1 cellular context compared by ENCODE assay signal in the genomic region with DNA sequence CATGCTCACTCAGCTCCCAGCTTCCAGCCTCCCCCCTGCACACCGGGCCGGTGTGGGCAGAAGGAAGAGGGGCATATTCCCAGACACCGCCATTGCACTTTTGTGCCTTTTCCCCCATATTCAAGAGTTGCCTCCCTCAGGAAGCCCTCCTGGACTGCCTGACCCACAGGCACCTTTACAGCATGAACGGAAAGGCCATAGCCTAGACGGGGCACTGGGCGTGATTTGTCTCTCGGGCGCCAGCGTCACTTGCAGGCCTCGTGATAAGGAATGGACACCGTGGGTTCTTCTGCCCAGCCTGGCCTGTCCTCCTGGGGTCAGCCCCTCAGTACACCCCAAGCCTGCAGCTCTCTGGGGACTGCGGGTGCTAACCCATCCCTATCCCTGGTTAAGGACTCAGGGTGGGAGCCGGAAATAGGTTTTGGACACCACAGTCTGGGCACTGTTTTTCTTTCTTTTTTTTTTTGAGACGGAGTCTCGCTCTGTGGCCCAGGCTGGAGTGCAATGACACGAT.
TF ChIP-seq lines count a peak whose summit lies in the region.

No MANE protein-coding gene starts in this region.

TF ChIP-seq in HepG2, 621 proteins besides CTCF, POLR2A, EP300 and RAD21 (continued from another document and continues in another):
- TF ChIP-seq ZFP36 (IDR thresholded peaks at IDR 0.05; ENCODE audit: borderline replicate concordance, low read depth, low read length, partially characterized antibody) (peak; percentile 99), CHD4 (IDR thresholded peaks at IDR 0.05; ENCODE audit: borderline replicate concordance, low read length) (0 out of 2 replicates have a peak, but pooled peaks have one; percentile 70), ZNF589 (CRISPR knock-in tag; conservative IDR thresholded peaks at IDR 0.05) (peak; percentile 33), ZMYM2 (CRISPR knock-in tag; IDR thresholded peaks at IDR 0.05) (0 out of 2 replicates have a peak, but pooled peaks have one; percentile 29), ASH2L (IDR thresholded peaks at IDR 0.05; ENCODE audit: insufficient read length, low read depth, low read length) (peak; percentile 22), GZF1 (CRISPR knock-in tag; IDR thresholded peaks at IDR 0.05) (0 out of 2 replicates have a peak, but pooled peaks have one; percentile 37), KMT2B (CRISPR knock-in tag; IDR thresholded peaks at IDR 0.05) (0 out of 2 replicates have a peak, but pooled peaks have one; percentile 17), ZNF891 (CRISPR knock-in tag; IDR thresholded peaks at IDR 0.05) (no peak), ZMYM3 (CRISPR knock-in tag; IDR thresholded peaks at IDR 0.05) (peak; percentile 99), ISL2 (CRISPR knock-in tag; IDR thresholded peaks at IDR 0.05) (0 out of 2 replicates have a peak, but pooled peaks have one; percentile 8), ZNF788 (CRISPR knock-in tag; IDR thresholded peaks at IDR 0.05; ENCODE audit: borderline replicate concordance) (0 out of 2 replicates have a peak, but pooled peaks have one; percentile 1), PHF21A (CRISPR knock-in tag; IDR thresholded peaks at IDR 0.05) (peak; percentile 2; the same call in 1 of the 2 replicates), ADNP (CRISPR knock-in tag; IDR thresholded peaks at IDR 0.05) (peak; percentile 65; the same call in 1 of the 2 replicates), ZNF556 (CRISPR knock-in tag; IDR thresholded peaks at IDR 0.05; ENCODE audit: borderline replicate concordance) (0 out of 2 replicates have a peak, but pooled peaks have one; percentile 64), ZNF883 (CRISPR knock-in tag; IDR thresholded peaks at IDR 0.05; ENCODE audit: not compliant biosample characterization) (no peak), ZNF724P (CRISPR knock-in tag; IDR thresholded peaks at IDR 0.05; ENCODE audit: borderline replicate concordance) (0 out of 2 replicates have a peak, but pooled peaks have one; percentile 1), NAIF1 (CRISPR knock-in tag; IDR thresholded peaks at IDR 0.05; ENCODE audit: borderline replicate concordance) (0 out of 2 replicates have a peak, but pooled peaks have one; percentile 3), GPN1 (CRISPR knock-in tag; IDR thresholded peaks at IDR 0.05; ENCODE audit: borderline replicate concordance) (no peak), SOX13 (IDR thresholded peaks at IDR 0.05) (no peak), SOX13 (CRISPR knock-in tag; conservative IDR thresholded peaks at IDR 0.05 in 1 of 2, IDR thresholded peaks at IDR 0.05 in 1 of 2) (0 out of 4 replicates have a peak, but pooled peaks of 1 of the 2 experiments have one; percentile 9), YY1 (IDR thresholded peaks at IDR 0.05; ENCODE audit: insufficient read depth, insufficient replicate concordance, low read depth, low read length) (peak; percentile 25), PPARG (CRISPR knock-in tag; conservative IDR thresholded peaks at IDR 0.05) (peak; percentile 44), ZNF772 (CRISPR knock-in tag; IDR thresholded peaks at IDR 0.05) (peak; percentile 41), MTA1 (CRISPR knock-in tag; IDR thresholded peaks at IDR 0.05; ENCODE audit: borderline replicate concordance) (0 out of 2 replicates have a peak, but pooled peaks have one; percentile 38), MBD4 (IDR thresholded peaks at IDR 0.05; ENCODE audit: borderline replicate concordance, low read length) (no peak), ZNF546 (CRISPR knock-in tag; conservative IDR thresholded peaks at IDR 0.05) (0 out of 2 replicates have a peak, but pooled peaks have one; percentile 57), ARHGAP35 (CRISPR knock-in tag; IDR thresholded peaks at IDR 0.05; ENCODE audit: borderline replicate concordance) (no peak), ZNF331 (CRISPR knock-in tag; IDR thresholded peaks at IDR 0.05) (peak; percentile 8; the same call in 1 of the 2 replicates), MXD4 (CRISPR knock-in tag; IDR thresholded peaks at IDR 0.05) (no peak), MAF1 (CRISPR knock-in tag; IDR thresholded peaks at IDR 0.05; ENCODE audit: borderline replicate concordance) (0 out of 2 replicates have a peak, but pooled peaks have one; percentile 23), ZFP90 (CRISPR knock-in tag; IDR thresholded peaks at IDR 0.05; ENCODE audit: borderline replicate concordance) (0 out of 2 replicates have a peak, but pooled peaks have one; percentile 1), NONO (IDR thresholded peaks at IDR 0.05) (no peak), NONO (CRISPR knock-in tag; conservative IDR thresholded peaks at IDR 0.05) (peak; percentile 34; the same call in 1 of the 2 replicates), ZNF317 (CRISPR knock-in tag; IDR thresholded peaks at IDR 0.05) (no peak), ZNF34 (CRISPR knock-in tag; IDR thresholded peaks at IDR 0.05; ENCODE audit: borderline replicate concordance) (0 out of 2 replicates have a peak, but pooled peaks have one; percentile 58), ZNF121 (CRISPR knock-in tag; IDR thresholded peaks at IDR 0.05) (0 out of 2 replicates have a peak, but pooled peaks have one; percentile 48), ZNF432 (CRISPR knock-in tag; IDR thresholded peaks at IDR 0.05; ENCODE audit: borderline replicate concordance) (no peak), DNMT3B (CRISPR knock-in tag; conservative IDR thresholded peaks at IDR 0.05) (no peak), CENPT (CRISPR knock-in tag; IDR thresholded peaks at IDR 0.05; ENCODE audit: low read depth) (0 out of 2 replicates have a peak, but pooled peaks have one; percentile 23), ZNF780A (CRISPR knock-in tag; IDR thresholded peaks at IDR 0.05) (0 out of 2 replicates have a peak, but pooled peaks have one; percentile 19), HDAC2 (CRISPR knock-in tag; IDR thresholded peaks at IDR 0.05) (peak; percentile 65; the same call in 1 of the 2 replicates), GMEB2 (CRISPR knock-in tag; IDR thresholded peaks at IDR 0.05; ENCODE audit: low read depth) (0 out of 2 replicates have a peak, but pooled peaks have one; percentile 24), GATAD2A (CRISPR knock-in tag; IDR thresholded peaks at IDR 0.05) (0 out of 2 replicates have a peak, but pooled peaks have one; percentile 6), ELF1 (CRISPR knock-in tag; IDR thresholded peaks at IDR 0.05) (peak; percentile 3; the same call in 1 of the 2 replicates), ZNF512 (CRISPR knock-in tag; IDR thresholded peaks at IDR 0.05) (no peak), GATAD1 (CRISPR knock-in tag; IDR thresholded peaks at IDR 0.05) (0 out of 2 replicates have a peak, but pooled peaks have one; percentile 6), ZNF430 (CRISPR knock-in tag; IDR thresholded peaks at IDR 0.05) (peak; percentile 46; the same call in 1 of the 2 replicates), AGO2 (optimal IDR thresholded peaks at IDR 0.05; ENCODE audit: low read depth, low read length) (peak; percentile 66), RNF219 (CRISPR knock-in tag; IDR thresholded peaks at IDR 0.05) (no peak), PCBP2 (optimal IDR thresholded peaks at IDR 0.05; ENCODE audit: low read depth, low read length, poor library complexity, severe bottlenecking) (no peak), E2F5 (CRISPR knock-in tag; conservative IDR thresholded peaks at IDR 0.05) (no peak), MZF1 (CRISPR knock-in tag; IDR thresholded peaks at IDR 0.05; ENCODE audit: borderline replicate concordance) (0 out of 2 replicates have a peak, but pooled peaks have one; percentile 45), SRSF9 (IDR thresholded peaks at IDR 0.05; ENCODE audit: borderline replicate concordance, insufficient read depth, low read depth, low read length, poor library complexity, severe bottlenecking) (no peak)
- TF ChIP-seq, protein P1, sequence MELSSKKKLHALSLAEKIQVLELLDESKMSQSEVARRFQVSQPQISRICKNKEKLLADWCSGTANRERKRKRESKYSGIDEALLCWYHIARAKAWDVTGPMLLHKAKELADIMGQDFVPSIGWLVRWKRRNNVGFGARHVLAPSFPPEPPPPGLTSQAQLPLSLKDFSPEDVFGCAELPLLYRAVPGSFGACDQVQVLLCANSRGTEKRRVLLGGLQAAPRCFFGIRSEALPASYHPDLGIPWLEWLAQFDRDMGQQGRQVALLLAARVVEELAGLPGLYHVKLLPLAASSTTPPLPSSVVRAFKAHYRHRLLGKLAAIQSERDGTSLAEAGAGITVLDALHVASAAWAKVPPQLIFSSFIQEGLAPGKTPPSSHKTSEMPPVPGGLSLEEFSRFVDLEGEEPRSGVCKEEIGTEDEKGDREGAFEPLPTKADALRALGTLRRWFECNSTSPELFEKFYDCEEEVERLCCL (CRISPR knock-in tag; IDR thresholded peaks at IDR 0.05; ENCODE audit: borderline replicate concordance) = 0 out of 2 replicates have a peak, but pooled peaks have one; percentile 37
- TF ChIP-seq, protein P2, sequence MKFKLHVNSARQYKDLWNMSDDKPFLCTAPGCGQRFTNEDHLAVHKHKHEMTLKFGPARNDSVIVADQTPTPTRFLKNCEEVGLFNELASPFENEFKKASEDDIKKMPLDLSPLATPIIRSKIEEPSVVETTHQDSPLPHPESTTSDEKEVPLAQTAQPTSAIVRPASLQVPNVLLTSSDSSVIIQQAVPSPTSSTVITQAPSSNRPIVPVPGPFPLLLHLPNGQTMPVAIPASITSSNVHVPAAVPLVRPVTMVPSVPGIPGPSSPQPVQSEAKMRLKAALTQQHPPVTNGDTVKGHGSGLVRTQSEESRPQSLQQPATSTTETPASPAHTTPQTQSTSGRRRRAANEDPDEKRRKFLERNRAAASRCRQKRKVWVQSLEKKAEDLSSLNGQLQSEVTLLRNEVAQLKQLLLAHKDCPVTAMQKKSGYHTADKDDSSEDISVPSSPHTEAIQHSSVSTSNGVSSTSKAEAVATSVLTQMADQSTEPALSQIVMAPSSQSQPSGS (CRISPR knock-in tag; IDR thresholded peaks at IDR 0.05) = 0 out of 2 replicates have a peak, but pooled peaks have one; percentile 16
- TF ChIP-seq, protein P3, sequence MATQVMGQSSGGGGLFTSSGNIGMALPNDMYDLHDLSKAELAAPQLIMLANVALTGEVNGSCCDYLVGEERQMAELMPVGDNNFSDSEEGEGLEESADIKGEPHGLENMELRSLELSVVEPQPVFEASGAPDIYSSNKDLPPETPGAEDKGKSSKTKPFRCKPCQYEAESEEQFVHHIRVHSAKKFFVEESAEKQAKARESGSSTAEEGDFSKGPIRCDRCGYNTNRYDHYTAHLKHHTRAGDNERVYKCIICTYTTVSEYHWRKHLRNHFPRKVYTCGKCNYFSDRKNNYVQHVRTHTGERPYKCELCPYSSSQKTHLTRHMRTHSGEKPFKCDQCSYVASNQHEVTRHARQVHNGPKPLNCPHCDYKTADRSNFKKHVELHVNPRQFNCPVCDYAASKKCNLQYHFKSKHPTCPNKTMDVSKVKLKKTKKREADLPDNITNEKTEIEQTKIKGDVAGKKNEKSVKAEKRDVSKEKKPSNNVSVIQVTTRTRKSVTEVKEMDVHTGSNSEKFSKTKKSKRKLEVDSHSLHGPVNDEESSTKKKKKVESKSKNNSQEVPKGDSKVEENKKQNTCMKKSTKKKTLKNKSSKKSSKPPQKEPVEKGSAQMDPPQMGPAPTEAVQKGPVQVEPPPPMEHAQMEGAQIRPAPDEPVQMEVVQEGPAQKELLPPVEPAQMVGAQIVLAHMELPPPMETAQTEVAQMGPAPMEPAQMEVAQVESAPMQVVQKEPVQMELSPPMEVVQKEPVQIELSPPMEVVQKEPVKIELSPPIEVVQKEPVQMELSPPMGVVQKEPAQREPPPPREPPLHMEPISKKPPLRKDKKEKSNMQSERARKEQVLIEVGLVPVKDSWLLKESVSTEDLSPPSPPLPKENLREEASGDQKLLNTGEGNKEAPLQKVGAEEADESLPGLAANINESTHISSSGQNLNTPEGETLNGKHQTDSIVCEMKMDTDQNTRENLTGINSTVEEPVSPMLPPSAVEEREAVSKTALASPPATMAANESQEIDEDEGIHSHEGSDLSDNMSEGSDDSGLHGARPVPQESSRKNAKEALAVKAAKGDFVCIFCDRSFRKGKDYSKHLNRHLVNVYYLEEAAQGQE (IDR thresholded peaks at IDR 0.05; ENCODE audit: borderline replicate concordance in 1 of 2, low read depth in 1 of 2, low read length in 2 of 2) = no peak
